In the genomic region with DNA sequence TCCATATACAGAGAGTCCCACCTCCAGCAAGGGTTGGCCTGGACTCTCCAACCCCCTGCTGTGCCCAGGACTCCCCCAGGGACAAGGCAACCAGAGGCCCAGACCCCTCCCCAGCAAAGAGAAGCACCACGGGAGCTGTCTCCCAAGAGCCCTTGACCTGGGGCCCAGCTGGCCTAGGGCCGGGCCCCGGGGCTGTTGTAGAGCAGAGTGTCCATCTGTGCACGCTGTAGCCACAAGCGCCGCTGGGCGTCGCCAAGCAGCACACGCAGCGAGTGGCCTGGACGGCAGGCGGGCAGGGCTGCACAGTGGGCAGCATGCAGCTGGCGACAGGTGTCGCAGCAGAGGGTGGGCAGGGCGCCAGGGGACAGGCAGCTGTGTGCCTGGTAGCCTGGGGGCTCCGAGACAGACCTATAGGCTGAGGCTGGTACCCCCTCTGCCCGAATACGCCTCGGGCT, we compare ENCODE assay signal across 10 cellular contexts. TPM values are rescaled to one million over a fixed set of nuclear protein-coding genes. Genes with fewer than 3 reads are reported as not detected.
DNase-seq lines count a peak whose midpoint lies in the region; ATAC-seq and TF ChIP-seq lines count a peak whose summit lies in the region.
"Had no signal": no experiment of that assay in that cellular context is flagged by ENCODE, and none has a peak within 500 bp of the region (broad histone marks: within the 10 kb centered on the region; RNA-seq: fewer than 3 reads in every experiment).

No MANE protein-coding gene starts in this region.

- TF ChIP-seq CTCF in heart right ventricle (IDR thresholded peaks at IDR 0.05) (no peak), RWPE1 (conservative IDR thresholded peaks at IDR 0.05; ENCODE audit: low read depth) (no peak)

- 92 to 95% methylated on average over 19 of the region's 19 CpGs for WGBS in heart right ventricle, 2 donors

- no peaks in the 10 kb centered on the region for H3K27me3 ChIP-seq in heart right ventricle
- H3K27me3 ChIP-seq: foreskin keratinocyte had no signal

- H3K27ac ChIP-seq in heart right ventricle (no peak overlapping the region), RWPE1 (peak overlapping the region; percentile 56; the same call in 1 of the 2 replicates)
- H3K27ac ChIP-seq: foreskin keratinocyte had no signal

- H3K9me3 ChIP-seq in heart right ventricle: no peaks in the 10 kb centered on the region

- peaks cover 10 to 32% (median 25%) of the 10 kb centered on the region in 9 donors for H3K4me1 ChIP-seq in heart right ventricle
- H3K4me1 ChIP-seq: foreskin keratinocyte had no signal

- peaks cover 0 to 59% (median 7%) of the 10 kb centered on the region in 9 donors for H3K36me3 ChIP-seq in heart right ventricle

- DNase-seq in left cardiac atrium: peak; percentile 44
- no peak for DNase-seq in heart right ventricle
- no peak for DNase-seq in RWPE1 (ENCODE audit: low spot score)
- peak; percentile 82 for DNase-seq in posterior vena cava (ENCODE audit: low spot score)
- DNase-seq: effector CD4-positive, alpha-beta T cell; foreskin keratinocyte; GOT3 had no signal

- H3K4me3 ChIP-seq in heart right ventricle: no peak overlapping the region

- POLR2A ChIA-PET in RWPE1 (lab: Yijun Ruan, JAX; ENCODE audit: low non-redundant PET): interaction anchor here (0.6 to 1.4 kb wide), 2 partner anchors 11 to 26 kb away, joined by 3 read pairs; a partner anchor contains a TSS

- intact Hi-C loops in left cardiac atrium (cut with DNase I): no loop called here
- intact Hi-C loops in heart right ventricle (cut with DNase I): no loop called here
- intact Hi-C loops in posterior vena cava (cut with DNase I): no loop called here

- ATAC-seq in left cardiac atrium (no peak), heart right ventricle (no peak), GM18519 (IDR thresholded peaks at IDR 0.05; ENCODE audit: low FRiP score, unreplicated experiment) (no peak), HG03460 (IDR thresholded peaks at IDR 0.05; ENCODE audit: unreplicated experiment) (no peak)
- ATAC-seq: foreskin keratinocyte, sciatic nerve had no signal

- CTCF ChIA-PET in RWPE1 (lab: Yijun Ruan, JAX): interaction anchor here (0.5 kb wide), 1 partner anchor 133 kb away, joined by 6 read pairs; no protein-coding TSS in a partner anchor

RNA-seq across cellular contexts. Expression of a gene that starts 4.3 kb away (rescaled TPM):
- total RNA-seq in left cardiac atrium: 1 to 10 TPM; 4.5 to 7.1 TPM
- 1 to 10 TPM; 1.9 to 4.1 (median 2.9) TPM for total RNA-seq in heart right ventricle
- polyA plus RNA-seq in heart right ventricle: 10 to 100 TPM in 1 of 2 donors, 1 to 10 TPM in 1; 3.2 to 13.0 TPM
- 10 to 100 TPM in 1 of 2 donors, 1 to 10 TPM in 1; 7.9 to 13.0 TPM for total RNA-seq in posterior vena cava

RNA-seq across cellular contexts. Expression of a gene that starts 10.7 kb away (rescaled TPM):
- 10 to 100 TPM; 22.6 to 28.0 TPM for total RNA-seq in left cardiac atrium
- total RNA-seq in heart right ventricle: 10 to 100 TPM; 14.7 to 31.4 (median 21.6) TPM
- 10 to 100 TPM; 35.9 to 63.4 TPM for polyA plus RNA-seq in heart right ventricle
- total RNA-seq in posterior vena cava: 10 to 100 TPM; 33.7 to 37.5 TPM

RNA-seq across cellular contexts. Expression of a gene that starts 23.5 kb away (rescaled TPM):
- total RNA-seq in left cardiac atrium (10 to 100 TPM; 11.6 to 12.6 TPM), heart right ventricle (10 to 100 TPM in 9 of 10 donors, 1 to 10 TPM in 1; 9.3 to 15.6 (median 11.8) TPM), posterior vena cava (10 to 100 TPM in 1 of 2 donors, 1 to 10 TPM in 1; 8.4 to 11.8 TPM)
- polyA plus RNA-seq in heart right ventricle: 10 to 100 TPM in 1 of 2 donors, 1 to 10 TPM in 1; 7.0 to 41.0 TPM

RNA-seq across cellular contexts. Expression of a gene that starts 24.1 kb away (rescaled TPM):
- total RNA-seq in left cardiac atrium: 10 to 100 TPM; 11.9 to 18.2 TPM
- total RNA-seq in heart right ventricle: 10 to 100 TPM in 9 of 10 donors, 1 to 10 TPM in 1; 8.2 to 16.0 (median 12.8) TPM
- 10 to 100 TPM; 12.2 to 29.3 TPM for polyA plus RNA-seq in heart right ventricle
- total RNA-seq in posterior vena cava: 10 to 100 TPM; 16.4 to 17.4 TPM

RNA-seq across cellular contexts. Expression of a gene that starts 39.6 kb away (rescaled TPM):
- total RNA-seq in left cardiac atrium: 1 to 10 TPM; 2.4 to 3.6 TPM
- 1 to 10 TPM in 9 of 10 donors, under 1 TPM in 1; 0.76 to 4.6 (median 2.4) TPM for total RNA-seq in heart right ventricle
- 1 to 10 TPM; 4.1 TPM for polyA plus RNA-seq in heart right ventricle
- 1 to 10 TPM; 5.0 to 5.8 TPM for total RNA-seq in posterior vena cava

Comparison
In these comparisons a context has a peak if more than half of its experiments do, and no peak if none do; other contexts are left out.
1. DNase-seq: peak in left cardiac atrium (single experiment) and posterior vena cava (single experiment); none in heart right ventricle (0 of 2) and RWPE1 (single experiment).